8 cellular contexts compared by ENCODE assay signal in genomic region chr14:71555654-71556559, GRCh38.
A peak's percentile ranks its signal among the peaks of the same experiment; 100 is the strongest.
DNase-seq lines count a peak whose midpoint lies in the region; ATAC-seq and TF ChIP-seq lines count a peak whose summit lies in the region.

No MANE protein-coding gene starts in this region.

- no peaks in the 10 kb centered on the region for H3K27me3 Mint-ChIP-seq in MCF 10A (ENCODE audit: insufficient read depth, unreplicated experiment)
- no peaks in the 10 kb centered on the region for H3K27me3 Mint-ChIP-seq in dendritic cell treated with granulocyte-macrophage colony-stimulating factor and Interleukin-4, amounts not matched to agents 40 ng/mL and 50 ng/mL, for 4 days

- peak; percentile 74 for DNase-seq in MCF 10A (ENCODE audit: unreplicated experiment)
- no peak for DNase-seq in breast epithelium (ENCODE audit: low spot score in 2 of 2)
- DNase-seq in T-helper 9 cell: peak; percentile 21
- peak; percentile 65 for DNase-seq in stimulated activated CD4-positive, alpha-beta T cell treated with anti-CD3 and anti-CD28 coated beads, Interleukin-4, amount 100 ng/mL, for 1 hour
- no peak for DNase-seq in NCI-H146 (lab: John Stamatoyannopoulos, UW)
- DNase-seq in H4 (ENCODE audit: low spot score): no peak

- CTCF ChIA-PET in MCF 10A (lab: Yijun Ruan, JAX): no interaction called here

- H3K36me3 Mint-ChIP-seq in MCF 10A (ENCODE audit: insufficient read depth, unreplicated experiment): no peaks in the 10 kb centered on the region
- H3K36me3 Mint-ChIP-seq in dendritic cell treated with granulocyte-macrophage colony-stimulating factor and Interleukin-4, amounts not matched to agents 40 ng/mL and 50 ng/mL, for 4 days (ENCODE audit: low read depth): no peaks in the 10 kb centered on the region

- no peak for TF ChIP-seq POLR2A in breast epithelium (IDR thresholded peaks at IDR 0.05)

- TSS peak; percentile 32 for BruUV-seq in MCF 10A (replicated peaks; lab: Mats Ljungman, UMichigan)

- H3K9me3 ChIP-seq in breast epithelium: no peaks in the 10 kb centered on the region

- peak overlapping the region; percentile 82 for H3K27ac Mint-ChIP-seq in MCF 10A (ENCODE audit: low read depth, unreplicated experiment)
- H3K27ac Mint-ChIP-seq in dendritic cell treated with granulocyte-macrophage colony-stimulating factor and Interleukin-4, amounts not matched to agents 40 ng/mL and 50 ng/mL, for 4 days: peak overlapping the region; percentile 60

- peak; percentile 85 for ATAC-seq in HG03159 (IDR thresholded peaks at IDR 0.05; ENCODE audit: unreplicated experiment)

- H3K27ac ChIP-seq in breast epithelium: no peak overlapping the region

- no peaks in the 10 kb centered on the region for H3K27me3 ChIP-seq in breast epithelium

- H3K4me3 ChIP-seq in breast epithelium: no peak overlapping the region

- H3K4me1 ChIP-seq in breast epithelium: no peaks in the 10 kb centered on the region

- TF ChIP-seq CTCF in MCF 10A (IDR thresholded peaks at IDR 0.05; ENCODE audit: unreplicated experiment) (no peak), breast epithelium (IDR thresholded peaks at IDR 0.05) (no peak)

- POLR2A ChIA-PET in MCF 10A (lab: Yijun Ruan, JAX): interaction anchor here (0.7 to 3.3 kb wide), 11 partner anchors 8 to 234 kb away, joined by 3 to 9 read pairs (median 5); no protein-coding TSS in a partner anchor

- H3K9me3 Mint-ChIP-seq in MCF 10A (ENCODE audit: unreplicated experiment): no peaks in the 10 kb centered on the region
- no peaks in the 10 kb centered on the region for H3K9me3 Mint-ChIP-seq in dendritic cell treated with granulocyte-macrophage colony-stimulating factor and Interleukin-4, amounts not matched to agents 40 ng/mL and 50 ng/mL, for 4 days

- H3K4me1 Mint-ChIP-seq in MCF 10A (ENCODE audit: insufficient read depth, unreplicated experiment): peaks cover 21% of the 10 kb centered on the region
- H3K4me1 Mint-ChIP-seq in dendritic cell treated with granulocyte-macrophage colony-stimulating factor and Interleukin-4, amounts not matched to agents 40 ng/mL and 50 ng/mL, for 4 days (ENCODE audit: low read depth): peaks cover 18% of the 10 kb centered on the region

- intact Hi-C loops in MCF 10A (cut with micrococcal nuclease): no loop called here
- intact Hi-C loops in breast epithelium (cut with DNase I; ENCODE audit: low total_unique reads): no loop called here
- intact Hi-C loops in dendritic cell treated with granulocyte-macrophage colony-stimulating factor and Interleukin-4, amounts not matched to agents 40 ng/mL and 50 ng/mL, for 4 days (cut with micrococcal nuclease): no loop called here

- H3K36me3 ChIP-seq in breast epithelium: no peaks in the 10 kb centered on the region

- peak overlapping the region; percentile 26 for H3K4me3 Mint-ChIP-seq in MCF 10A (ENCODE audit: unreplicated experiment)
- H3K4me3 Mint-ChIP-seq in dendritic cell treated with granulocyte-macrophage colony-stimulating factor and Interleukin-4, amounts not matched to agents 40 ng/mL and 50 ng/mL, for 4 days: no peak overlapping the region

Comparison
In these comparisons a context has a peak if more than half of its experiments do, and no peak if none do; other contexts are left out.
1. DNase-seq: peak in MCF 10A (single experiment), T-helper 9 cell (single experiment) and stimulated activated CD4-positive, alpha-beta T cell treated with anti-CD3 and anti-CD28 coated beads, Interleukin-4, amount 100 ng/mL, for 1 hour (single experiment); none in breast epithelium (0 of 2), NCI-H146 (single experiment) and H4 (single experiment).